In the genomic region with DNA sequence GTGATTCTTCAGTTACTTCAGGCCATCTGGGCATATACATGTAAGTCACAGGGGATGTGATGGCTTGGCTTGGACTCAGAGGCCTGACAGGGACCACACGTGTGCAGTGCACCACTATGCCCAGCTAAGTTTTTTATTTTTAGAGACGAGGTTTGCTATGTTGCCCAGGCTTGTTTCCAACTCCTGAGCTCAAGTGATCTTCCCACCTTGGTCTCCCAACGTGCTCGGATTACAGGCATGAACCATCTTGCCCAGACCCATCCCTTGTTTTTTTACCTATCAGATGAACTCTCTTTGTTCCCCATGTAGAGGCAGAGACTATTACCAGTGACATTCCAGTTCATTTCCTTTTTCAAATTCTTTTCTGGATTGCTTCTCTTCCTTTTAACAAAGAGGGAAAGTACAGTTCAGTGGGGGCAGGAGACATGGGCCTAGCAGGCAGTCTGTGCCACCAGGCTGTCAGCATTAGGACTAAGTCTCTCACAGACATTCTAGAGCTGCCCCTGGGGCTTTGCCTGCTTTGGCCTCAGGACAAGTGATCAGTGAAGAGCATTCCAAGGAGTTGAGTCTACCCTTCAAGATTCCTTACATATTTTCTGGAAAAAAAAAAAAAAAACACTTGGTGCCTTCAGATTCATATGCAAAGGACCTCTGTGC, we compare ENCODE assay signal across 8 cellular contexts.
DNase-seq lines count a peak whose midpoint lies in the region; ATAC-seq, FAIRE-seq and TF ChIP-seq lines count a peak whose summit lies in the region.

No MANE protein-coding gene starts in this region.

- no TSS peak for BruUV-seq in HepG2 (replicated peaks; lab: Mats Ljungman, UMichigan)

- no peaks in the 10 kb centered on the region for H3K4me1 ChIP-seq in HepG2 (ENCODE audit: insufficient read depth, low read length)

- TF ChIP-seq CTCF in HepG2 (CRISPR knock-in tag; IDR thresholded peaks at IDR 0.05) (no peak), GM20000 (IDR thresholded peaks at IDR 0.05; ENCODE audit: extremely low read depth, missing control alignments) (no peak)

- H3K4me3 ChIP-seq in HepG2 (replicated peaks in 1 of 3; ENCODE audit: insufficient read depth in 1 of 3, low read depth in 2 of 3, low read length in 3 of 3) = no peak overlapping the region

- no peak overlapping the region for H3K4me2 ChIP-seq in HepG2 (ENCODE audit: low read depth, low read length)

- CTCF ChIA-PET in HepG2 (lab: Yijun Ruan, JAX; ENCODE audit: low intra/inter-chr PET ratio, low total read pairs) = interaction anchor here (3.0 kb wide), 1 partner anchor 275 kb away, joined by 32 read pairs; no protein-coding TSS in a partner anchor

- peak; percentile 96 for FAIRE-seq in G401.6 (lab: Jason Lieb, UNC)
- FAIRE-seq in HepG2 (lab: Jason Lieb, UNC) = no peak

- H3K27ac ChIP-seq in epithelial cell of prostate (peak overlapping the region; percentile 91), HepG2 (ENCODE audit: extremely low read length, insufficient read depth, low read length) (no peak overlapping the region)

- POLR2A ChIA-PET in HepG2 (lab: Yijun Ruan, JAX) = no interaction called here

- intact Hi-C loops in HepG2 (cut with micrococcal nuclease; ENCODE audit: unreplicated experiment) = no loop called here

- DNase-seq in NCI-H526 (lab: John Stamatoyannopoulos, UW) (peak; percentile 55 to 76), epithelial cell of prostate (ENCODE audit: low read depth, low spot score) (peak; percentile 90), renal cortical epithelial cell (ENCODE audit: low read depth) (peak; percentile 90), ecto neural progenitor cell (ENCODE audit: low spot score) (no peak), HepG2 (ENCODE audit: low spot score) (no peak), UCSD-AML1 (lab: John Stamatoyannopoulos, UW; ENCODE audit: unreplicated experiment) (no peak), GM20000 (ENCODE audit: low spot score) (no peak)

- no peaks in the 10 kb centered on the region for H3K9me3 ChIP-seq in HepG2 (ENCODE audit: low read length)

- in situ Hi-C loops in HepG2 (cut with HindIII; ENCODE audit: extremely low pct_ligation_motif_present, low pct_unique_long_range_greater_than_20kb) = no loop called here

- TF ChIP-seq EP300 in HepG2 (IDR thresholded peaks at IDR 0.05; ENCODE audit: low read depth in 2 of 2, low read length in 2 of 2) (no peak), HepG2 (CRISPR knock-in tag; IDR thresholded peaks at IDR 0.05; ENCODE audit: borderline replicate concordance) (no peak)

- TF ChIP-seq POLR2A in HepG2 (IDR thresholded peaks at IDR 0.05; ENCODE audit: insufficient read depth in 1 of 2, low read depth in 2 of 2, low read length in 2 of 2) = no peak

- H4K20me1 ChIP-seq in HepG2 (ENCODE audit: insufficient read depth, low read length) = no peaks in the 10 kb centered on the region

- peaks cover 0 to 6% of the 10 kb centered on the region in 2 experiments; a peak in 1 of 5 replicates for H3K27me3 ChIP-seq in HepG2 (ENCODE audit: control insufficient read depth in 1 of 2, insufficient read depth in 2 of 2, low read length in 2 of 2)

- TF ChIP-seq RAD21 in HepG2 (CRISPR knock-in tag; IDR thresholded peaks at IDR 0.05) = no peak

- no peak for ATAC-seq in HepG2

- H3K79me2 ChIP-seq in HepG2 (ENCODE audit: insufficient read depth, low read length) = no peaks in the 10 kb centered on the region

- no peak overlapping the region for H3K9ac ChIP-seq in HepG2 (ENCODE audit: insufficient read depth, low read depth, low read length)

- H2AFZ ChIP-seq in HepG2 (ENCODE audit: low read length) = no peak overlapping the region

- no peaks in the 10 kb centered on the region for H3K36me3 ChIP-seq in HepG2 (replicated peaks in 1 of 2; ENCODE audit: control insufficient read depth in 1 of 2, insufficient read depth in 2 of 2, low read length in 2 of 2)

- WGBS in HepG2 (ENCODE audit: low lambda C conversion rate) = 25% methylated on average over 4 of the region's 4 CpGs

TF ChIP-seq in HepG2, 621 proteins besides CTCF, POLR2A, EP300 and RAD21:
- TF ChIP-seq NFKBIZ (CRISPR knock-in tag; IDR thresholded peaks at IDR 0.05) (no peak), ZNF510 (CRISPR knock-in tag; IDR thresholded peaks at IDR 0.05; ENCODE audit: low read depth) (no peak), ZBTB8A (CRISPR knock-in tag; IDR thresholded peaks at IDR 0.05; ENCODE audit: borderline replicate concordance, low read depth) (no peak), HDAC2 (CRISPR knock-in tag; IDR thresholded peaks at IDR 0.05) (no peak)
- TF ChIP-seq, protein P1, sequence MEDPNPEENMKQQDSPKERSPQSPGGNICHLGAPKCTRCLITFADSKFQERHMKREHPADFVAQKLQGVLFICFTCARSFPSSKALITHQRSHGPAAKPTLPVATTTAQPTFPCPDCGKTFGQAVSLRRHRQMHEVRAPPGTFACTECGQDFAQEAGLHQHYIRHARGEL (CRISPR knock-in tag; IDR thresholded peaks at IDR 0.05) = no peak
TF ChIP-seq in HepG2: peak in this region for 0.

Comparison
In these comparisons a context has a peak if more than half of its experiments do, and no peak if none do; other contexts are left out.
1. DNase-seq: peak in NCI-H526 (2 of 2), epithelial cell of prostate (single experiment) and renal cortical epithelial cell (single experiment); none in ecto neural progenitor cell (single experiment), HepG2 (single experiment), UCSD-AML1 (single experiment) and GM20000 (single experiment).